Comparison of ENCODE assay signal across 12 cellular contexts in the genomic region with DNA sequence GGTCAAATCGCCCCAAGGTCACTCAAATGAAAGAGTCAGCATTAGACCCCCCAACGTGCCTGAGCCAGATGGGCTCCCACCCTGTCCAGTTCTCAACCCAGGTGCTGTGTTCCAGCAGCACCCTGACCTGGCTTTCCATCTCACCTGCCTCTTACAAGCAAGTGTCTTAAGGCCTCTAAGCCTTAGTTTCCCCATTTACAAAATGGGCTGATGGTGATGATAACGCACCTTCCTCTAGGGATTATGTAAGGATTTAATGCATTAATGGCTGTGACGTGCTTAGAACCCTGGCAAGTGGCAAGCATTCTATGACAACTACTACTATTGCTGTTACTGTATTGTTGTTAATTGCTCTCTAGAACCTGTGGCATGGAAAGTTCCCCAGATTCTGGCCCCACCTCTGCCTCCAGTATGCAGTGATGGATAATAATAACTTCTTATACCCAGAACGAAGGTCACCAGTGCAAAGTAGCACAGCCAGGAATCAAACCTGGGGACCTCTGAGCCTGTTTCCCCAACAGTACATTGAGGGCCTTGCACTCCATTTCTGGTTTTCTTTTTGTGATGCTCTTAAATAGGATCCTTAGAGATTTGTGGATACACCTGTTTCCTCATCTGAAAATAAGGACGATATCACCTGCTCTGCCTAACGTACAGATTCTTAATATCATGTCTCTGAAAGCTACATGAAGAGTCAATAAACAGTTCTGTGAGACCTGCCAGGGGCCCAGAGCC. TPM values are rescaled to one million over a fixed set of nuclear protein-coding genes. Genes with fewer than 3 reads are reported as not detected.
DNase-seq lines count a peak whose midpoint lies in the region; ATAC-seq and TF ChIP-seq lines count a peak whose summit lies in the region.
"Had no signal": no experiment of that assay in that cellular context is flagged by ENCODE, and none has a peak within 500 bp of the region (broad histone marks: within the 10 kb centered on the region; RNA-seq: fewer than 3 reads in every experiment).

No MANE protein-coding gene starts in this region.

- DNase-seq in activated naive CD4-positive, alpha-beta T cell treated with anti-CD3 and anti-CD28 coated beads, Interleukin-2, amount 10 ng/mL, durations not matched to agents 7 days and 5 days = no peak
- no peak for DNase-seq in activated naive CD4-positive, alpha-beta T cell (lab: John Stamatoyannopoulos, UW)
- no peak for DNase-seq in stimulated activated effector memory CD8-positive, alpha-beta T cell treated with anti-CD3 and anti-CD28 coated beads, Interleukin-12 subunit alpha, Interleukin-12 subunit beta, amount 100 ng/mL, for 72 hours (ENCODE audit: low spot score in 2 of 2)
- no peak for DNase-seq in Ammon's horn (ENCODE audit: low spot score)
- DNase-seq in GM13977 (ENCODE audit: low spot score) = no peak
- DNase-seq: brain microvascular endothelial cell; endodermal cell; NCI-H1930; stimulated activated CD8-positive, alpha-beta memory T cell treated with anti-CD3 and anti-CD28 coated beads, Interleukin-4, amount 100 ng/mL, for 48 hours had no signal

- H3K27me3 Mint-ChIP-seq in activated naive CD4-positive, alpha-beta T cell treated with anti-CD3 and anti-CD28 coated beads, Interleukin-2, amount 10 ng/mL, durations not matched to agents 7 days and 5 days = peaks cover 5% of the 10 kb centered on the region
- H3K27me3 Mint-ChIP-seq in activated T-helper 17 cell treated with anti-CD3 and anti-CD28 coated beads, Interleukin-2, amount 50 U/mL, for 72 hours = no peaks in the 10 kb centered on the region

- no peaks in the 10 kb centered on the region for H3K36me3 Mint-ChIP-seq in activated naive CD4-positive, alpha-beta T cell treated with anti-CD3 and anti-CD28 coated beads, Interleukin-2, amount 10 ng/mL, durations not matched to agents 7 days and 5 days
- no peaks in the 10 kb centered on the region for H3K36me3 Mint-ChIP-seq in activated T-helper 17 cell treated with anti-CD3 and anti-CD28 coated beads, Interleukin-2, amount 50 U/mL, for 72 hours (ENCODE audit: low read depth)
- H3K36me3 Mint-ChIP-seq in stimulated activated effector memory CD8-positive, alpha-beta T cell treated with anti-CD3 and anti-CD28 coated beads, Interleukin-12 subunit alpha, Interleukin-12 subunit beta, amount 100 ng/mL, for 72 hours = peaks cover 3% of the 10 kb centered on the region

- H3K4me3 Mint-ChIP-seq in activated naive CD4-positive, alpha-beta T cell treated with anti-CD3 and anti-CD28 coated beads, Interleukin-2, amount 10 ng/mL, durations not matched to agents 7 days and 5 days = no peak overlapping the region
- H3K4me3 Mint-ChIP-seq in activated T-helper 17 cell treated with anti-CD3 and anti-CD28 coated beads, Interleukin-2, amount 50 U/mL, for 72 hours = peak overlapping the region; percentile 89
- no peak overlapping the region for H3K4me3 Mint-ChIP-seq in stimulated activated effector memory CD8-positive, alpha-beta T cell treated with anti-CD3 and anti-CD28 coated beads, Interleukin-12 subunit alpha, Interleukin-12 subunit beta, amount 100 ng/mL, for 72 hours
- H3K4me3 Mint-ChIP-seq: endodermal cell had no signal

- peak overlapping the region; percentile 80 for H3K27ac Mint-ChIP-seq in activated naive CD4-positive, alpha-beta T cell treated with anti-CD3 and anti-CD28 coated beads, Interleukin-2, amount 10 ng/mL, durations not matched to agents 7 days and 5 days
- H3K27ac Mint-ChIP-seq in activated T-helper 17 cell treated with anti-CD3 and anti-CD28 coated beads, Interleukin-2, amount 50 U/mL, for 72 hours = no peak overlapping the region
- H3K27ac Mint-ChIP-seq in stimulated activated effector memory CD8-positive, alpha-beta T cell treated with anti-CD3 and anti-CD28 coated beads, Interleukin-12 subunit alpha, Interleukin-12 subunit beta, amount 100 ng/mL, for 72 hours = peak overlapping the region; percentile 40
- H3K27ac Mint-ChIP-seq: endodermal cell had no signal

- peaks cover 34% of the 10 kb centered on the region for H3K4me1 Mint-ChIP-seq in activated naive CD4-positive, alpha-beta T cell treated with anti-CD3 and anti-CD28 coated beads, Interleukin-2, amount 10 ng/mL, durations not matched to agents 7 days and 5 days
- H3K4me1 Mint-ChIP-seq in activated T-helper 17 cell treated with anti-CD3 and anti-CD28 coated beads, Interleukin-2, amount 50 U/mL, for 72 hours = no peaks in the 10 kb centered on the region
- H3K4me1 Mint-ChIP-seq in stimulated activated effector memory CD8-positive, alpha-beta T cell treated with anti-CD3 and anti-CD28 coated beads, Interleukin-12 subunit alpha, Interleukin-12 subunit beta, amount 100 ng/mL, for 72 hours = peaks cover 25% of the 10 kb centered on the region
- H3K4me1 Mint-ChIP-seq: endodermal cell had no signal

- no peak for ATAC-seq in activated T-helper 17 cell treated with anti-CD3 and anti-CD28 coated beads, Interleukin-2, amount 50 U/mL, for 72 hours (replicated peaks)
- ATAC-seq in stimulated activated effector memory CD8-positive, alpha-beta T cell treated with anti-CD3 and anti-CD28 coated beads, Interleukin-12 subunit alpha, Interleukin-12 subunit beta, amount 100 ng/mL, for 72 hours = no peak

- no peak for TF ChIP-seq CTCF in GM13977 (IDR thresholded peaks at IDR 0.05; ENCODE audit: extremely low read depth, insufficient read depth, missing control alignments)

- no peaks in the 10 kb centered on the region for H3K9me3 Mint-ChIP-seq in activated naive CD4-positive, alpha-beta T cell treated with anti-CD3 and anti-CD28 coated beads, Interleukin-2, amount 10 ng/mL, durations not matched to agents 7 days and 5 days
- H3K9me3 Mint-ChIP-seq in activated T-helper 17 cell treated with anti-CD3 and anti-CD28 coated beads, Interleukin-2, amount 50 U/mL, for 72 hours = no peaks in the 10 kb centered on the region
- H3K9me3 Mint-ChIP-seq in stimulated activated effector memory CD8-positive, alpha-beta T cell treated with anti-CD3 and anti-CD28 coated beads, Interleukin-12 subunit alpha, Interleukin-12 subunit beta, amount 100 ng/mL, for 72 hours = no peaks in the 10 kb centered on the region
- H3K9me3 Mint-ChIP-seq: endodermal cell had no signal

- in situ Hi-C loops in GM13977 (cut with MboI; ENCODE audit: low pct_unique_long_range_greater_than_20kb, low sequenced_read_pairs, unreplicated experiment) = loop anchor here (5.0 kb wide), 1 partner anchor 126 kb away; no protein-coding TSS in a partner anchor

- CTCF ChIA-PET in activated naive CD4-positive, alpha-beta T cell treated with anti-CD3 and anti-CD28 coated beads, Interleukin-2, amount 10 ng/mL, durations not matched to agents 7 days and 5 days (lab: Charles Lee) = interaction anchor here (0.9 to 4.4 kb wide), 4 partner anchors 17 to 126 kb away, joined by 3 to 16 read pairs (median 8); a partner anchor contains a TSS

RNA-seq across cellular contexts. Expression of a gene that starts 3.3 kb away (rescaled TPM):
- 100 to 1,000 TPM in 1 of 2 donors, 10 to 100 TPM in 1; 60.3 to 114 TPM for total RNA-seq in activated T-helper 17 cell treated with anti-CD3 and anti-CD28 coated beads, Interleukin-2, amount 50 U/mL, for 72 hours

RNA-seq across cellular contexts. Expression of a gene that starts 17.2 kb away (rescaled TPM):
- total RNA-seq in activated T-helper 17 cell treated with anti-CD3 and anti-CD28 coated beads, Interleukin-2, amount 50 U/mL, for 72 hours = 10 to 100 TPM; 48.5 to 54.5 TPM

RNA-seq across cellular contexts. Expression of a gene that starts 19.5 kb away (rescaled TPM):
- under 1 TPM; 0.41 to 0.53 TPM for total RNA-seq in activated T-helper 17 cell treated with anti-CD3 and anti-CD28 coated beads, Interleukin-2, amount 50 U/mL, for 72 hours

RNA-seq across cellular contexts. Expression of a gene that starts 35.8 kb away (rescaled TPM):
- under 1 TPM; 0.17 to 0.32 TPM for total RNA-seq in activated T-helper 17 cell treated with anti-CD3 and anti-CD28 coated beads, Interleukin-2, amount 50 U/mL, for 72 hours

RNA-seq across cellular contexts. Expression of a gene that starts 59.9 kb away (rescaled TPM):
- not detected for total RNA-seq in activated T-helper 17 cell treated with anti-CD3 and anti-CD28 coated beads, Interleukin-2, amount 50 U/mL, for 72 hours
- total RNA-seq: G401; T-helper 2 cell treated with Interferon-gamma antibody and Interleukin-4, amounts not matched to agents 100 ng/mL and 5 ng/mL, for 36 hours had no signal
